Comparison of ENCODE assay signal across 20 cellular contexts in the genomic region with DNA sequence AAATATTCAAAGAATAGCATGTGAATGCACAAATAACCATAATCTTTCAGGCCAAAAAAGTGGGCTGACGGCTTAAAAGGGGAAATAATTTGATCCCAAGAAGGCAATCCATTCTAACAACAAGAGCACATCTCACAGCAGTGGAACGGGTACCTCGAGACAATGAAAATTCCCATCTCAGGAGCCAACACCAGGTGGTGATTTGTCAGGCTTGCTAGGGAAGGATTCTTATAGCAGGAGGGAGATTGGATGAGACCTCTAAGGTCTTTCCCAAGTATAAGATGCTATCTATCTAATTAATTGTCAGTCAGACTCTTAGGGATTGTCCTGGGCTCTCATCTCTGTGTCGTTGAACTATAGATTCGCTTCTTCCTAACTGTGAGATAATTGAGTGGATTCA.
DNase-seq lines count a peak whose midpoint lies in the region; ATAC-seq, FAIRE-seq and TF ChIP-seq lines count a peak whose summit lies in the region.
"Had no signal": no experiment of that assay in that cellular context is flagged by ENCODE, and none has a peak within 500 bp of the region (broad histone marks: within the 10 kb centered on the region; RNA-seq: fewer than 3 reads in every experiment).

No MANE protein-coding gene starts in this region.

- intact Hi-C loops in activated CD4-positive, alpha-beta T cell treated with anti-CD3 and anti-CD28 coated beads, Interleukin-2, amount 10 ng/mL, durations not matched to agents 24 days and 14 days (cut with micrococcal nuclease) = loop anchor here (1.0 to 5.0 kb wide), 2 partner anchors 9 to 189 kb away; no protein-coding TSS in a partner anchor

- H3K4me1 Mint-ChIP-seq in activated CD4-positive, alpha-beta T cell treated with anti-CD3 and anti-CD28 coated beads, Interleukin-2, amount 10 ng/mL, durations not matched to agents 24 days and 14 days = peaks cover 67% of the 10 kb centered on the region
- H3K4me1 Mint-ChIP-seq in activated naive CD8-positive, alpha-beta T cell (ENCODE audit: low read depth) = peaks cover 90% of the 10 kb centered on the region

- peaks cover 10% of the 10 kb centered on the region for H3K36me3 Mint-ChIP-seq in activated CD4-positive, alpha-beta T cell treated with anti-CD3 and anti-CD28 coated beads, Interleukin-2, amount 10 ng/mL, durations not matched to agents 24 days and 14 days (ENCODE audit: low read depth)
- H3K36me3 Mint-ChIP-seq in activated naive CD8-positive, alpha-beta T cell = peaks cover 5% of the 10 kb centered on the region
- H3K36me3 Mint-ChIP-seq: brain had no signal

- TF ChIP-seq CTCF in KMS-11 (conservative IDR thresholded peaks at IDR 0.05; ENCODE audit: low read depth, low read length) = no peak

- DNase-seq in activated CD4-positive, alpha-beta T cell treated with anti-CD3 and anti-CD28 coated beads, Interleukin-2, amount 10 ng/mL, durations not matched to agents 24 days and 14 days = peak; percentile 70
- DNase-seq in activated CD4-positive, alpha-beta T cell treated with anti-CD3 and anti-CD28 coated beads for 1 hour = no peak
- DNase-seq in small intestine (no peak), HCEC 1CT (no peak)
- no peak for DNase-seq in effector CD4-positive, alpha-beta T cell
- DNase-seq: activated gamma-delta T cell treated with Interleukin-2 at 50 U/mL for 16 hours, C1 segment of cervical spinal cord, DMS153, erythroblast, gastrocnemius medialis, mucosa of descending colon, NCI-H1417 treated with DMSO at 0.1 percent for 48 hours, occipital lobe, upper lobe of left lung had no signal

- no peaks in the 10 kb centered on the region for H3K79me2 ChIP-seq in KMS-11 (ENCODE audit: insufficient read depth, low read depth)

- H2AFZ ChIP-seq in KMS-11 (ENCODE audit: low read depth) = no peak overlapping the region

- peaks cover 3% of the 10 kb centered on the region for H3K9me3 Mint-ChIP-seq in activated CD4-positive, alpha-beta T cell treated with anti-CD3 and anti-CD28 coated beads, Interleukin-2, amount 10 ng/mL, durations not matched to agents 24 days and 14 days
- H3K9me3 Mint-ChIP-seq in activated naive CD8-positive, alpha-beta T cell (ENCODE audit: low read depth) = no peaks in the 10 kb centered on the region
- H3K9me3 Mint-ChIP-seq: brain; dendritic cell treated with granulocyte-macrophage colony-stimulating factor and Interleukin-4, amounts not matched to agents 40 ng/mL and 50 ng/mL, for 4 days had no signal

- no peaks in the 10 kb centered on the region for H4K20me1 ChIP-seq in KMS-11 (ENCODE audit: insufficient read depth)

- no peaks in the 10 kb centered on the region for H3K36me3 ChIP-seq in KMS-11 (ENCODE audit: insufficient read depth)
- no peaks in the 10 kb centered on the region for H3K36me3 ChIP-seq in small intestine (ENCODE audit: control insufficient read depth in 2 of 2, insufficient read depth in 2 of 2, low read length in 2 of 2)
- H3K36me3 ChIP-seq: gastrocnemius medialis, upper lobe of left lung had no signal

- WGBS in small intestine, 3 donors = 91 to 93% (median 93%) methylated on average over 5 of the region's 5 CpGs

- ATAC-seq in GM19023 (IDR thresholded peaks at IDR 0.05; ENCODE audit: unreplicated experiment) = no peak
- ATAC-seq: gastrocnemius medialis, left lobe of liver had no signal

- H3K27me3 ChIP-seq in KMS-11 (ENCODE audit: insufficient read depth, low read depth) (no peaks in the 10 kb centered on the region), small intestine (ENCODE audit: control insufficient read depth in 2 of 2, insufficient read depth in 2 of 2, low read length in 2 of 2) (no peaks in the 10 kb centered on the region)
- H3K27me3 ChIP-seq: gastrocnemius medialis, upper lobe of left lung had no signal

- FAIRE-seq in small intestine (lab: Jason Lieb, UNC) = no peak

- H3K27ac Mint-ChIP-seq in activated CD4-positive, alpha-beta T cell treated with anti-CD3 and anti-CD28 coated beads, Interleukin-2, amount 10 ng/mL, durations not matched to agents 24 days and 14 days = peak overlapping the region; percentile 93
- H3K27ac Mint-ChIP-seq in activated naive CD8-positive, alpha-beta T cell = peak overlapping the region; percentile 85
- H3K27ac Mint-ChIP-seq: brain; dendritic cell treated with granulocyte-macrophage colony-stimulating factor and Interleukin-4, amounts not matched to agents 40 ng/mL and 50 ng/mL, for 4 days had no signal

- no peaks in the 10 kb centered on the region for H3K9me3 ChIP-seq in small intestine (ENCODE audit: control insufficient read depth, low read depth)
- H3K9me3 ChIP-seq: gastrocnemius medialis, mucosa of descending colon, upper lobe of left lung had no signal

- no peak overlapping the region for H3K9ac ChIP-seq in KMS-11

- no peak overlapping the region for H3K4me3 ChIP-seq in KMS-11 (IDR thresholded peaks at IDR 0.05; ENCODE audit: insufficient read depth, low read depth, low read length)
- H3K4me3 ChIP-seq in small intestine (ENCODE audit: low read depth in 1 of 2, low read length in 2 of 2) = no peak overlapping the region
- H3K4me3 ChIP-seq: gastrocnemius medialis, mucosa of descending colon, upper lobe of left lung had no signal

- peak overlapping the region; percentile 87 for H3K4me2 ChIP-seq in KMS-11

- H3K4me3 Mint-ChIP-seq in activated CD4-positive, alpha-beta T cell treated with anti-CD3 and anti-CD28 coated beads, Interleukin-2, amount 10 ng/mL, durations not matched to agents 24 days and 14 days = peak overlapping the region; percentile 81
- H3K4me3 Mint-ChIP-seq in activated naive CD8-positive, alpha-beta T cell = peak overlapping the region; percentile 88
- H3K4me3 Mint-ChIP-seq: brain; dendritic cell treated with granulocyte-macrophage colony-stimulating factor and Interleukin-4, amounts not matched to agents 40 ng/mL and 50 ng/mL, for 4 days had no signal

- peak overlapping the region; percentile 83 for H3K27ac ChIP-seq in KMS-11
- H3K27ac ChIP-seq in small intestine (ENCODE audit: low read depth in 1 of 2, low read length in 1 of 2) = peak overlapping the region; percentile 41 to 76
- H3K27ac ChIP-seq: gastrocnemius medialis, upper lobe of left lung had no signal

- no peaks in the 10 kb centered on the region for H3K27me3 Mint-ChIP-seq in activated CD4-positive, alpha-beta T cell treated with anti-CD3 and anti-CD28 coated beads, Interleukin-2, amount 10 ng/mL, durations not matched to agents 24 days and 14 days
- no peaks in the 10 kb centered on the region for H3K27me3 Mint-ChIP-seq in activated naive CD8-positive, alpha-beta T cell
- H3K27me3 Mint-ChIP-seq: dendritic cell treated with granulocyte-macrophage colony-stimulating factor and Interleukin-4, amounts not matched to agents 40 ng/mL and 50 ng/mL, for 4 days had no signal

- peaks cover 77% of the 10 kb centered on the region for H3K4me1 ChIP-seq in KMS-11 (ENCODE audit: low read depth, poor library complexity, severe bottlenecking)
- peaks cover 0 to 9% of the 10 kb centered on the region in 2 donors for H3K4me1 ChIP-seq in small intestine (ENCODE audit: control insufficient read depth in 2 of 2, insufficient read depth in 1 of 2, low read depth in 1 of 2, low read length in 1 of 2)
